ENCODE assay signal across 19 cellular contexts in genomic region chr5:45279109-45279508, GRCh38.
"Had no signal": no experiment of that assay in that cellular context is flagged by ENCODE, and none has a peak within 500 bp of the region (broad histone marks: within the 10 kb centered on the region; RNA-seq: fewer than 3 reads in every experiment).

No MANE protein-coding gene starts in this region.

- H3K4me3 ChIP-seq: heart right ventricle, lung, sigmoid colon, smooth muscle cell, testis had no signal

- H3K36me3 Mint-ChIP-seq: activated naive CD4-positive, alpha-beta T cell treated with anti-CD3 and anti-CD28 coated beads, Interleukin-2, amount 50 U/mL, for 24 hours; brain; naive thymus-derived CD4-positive, alpha-beta T cell; stimulated activated naive B cell treated with anti-CD40 and anti-IgM and Interleukin-4, amounts not matched to agents 10 μg/mL and 1 μg/mL and 100 μg/mL, for 72 hours; type B pancreatic cell had no signal

- H3K27me3 ChIP-seq: heart right ventricle, sigmoid colon, testis had no signal

- DNase-seq: activated CD4-positive, alpha-beta T cell treated with anti-CD3 and anti-CD28 coated beads, Interleukin-2, amount 10 ng/mL, durations not matched to agents 7 days and 5 days; activated CD8-positive, alpha-beta T cell treated with anti-CD3 and anti-CD28 coated beads, Interleukin-2, amount 10 ng/mL, durations not matched to agents 7 days and 5 days; activated gamma-delta T cell treated with Interleukin-2 at 50 U/mL for 16 hours; activated T-cell treated with anti-CD3 and anti-CD28 coated beads, Interleukin-2, amount 50 U/mL, for 1 hour; aorta; heart right ventricle; naive thymus-derived CD4-positive, alpha-beta T cell; sigmoid colon; stimulated activated CD4-positive, alpha-beta T cell treated with anti-CD3 and anti-CD28 coated beads, Interleukin-15, amount 100 ng/mL, for 24 hours; stimulated activated naive B cell treated with anti-CD40 and anti-IgM and Interleukin-4, amounts not matched to agents 10 μg/mL and 1 μg/mL and 100 μg/mL, for 72 hours; testis had no signal

- H3K4me1 ChIP-seq: heart right ventricle, sigmoid colon, testis had no signal

- H3K4me3 Mint-ChIP-seq: activated CD4-positive, alpha-beta T cell treated with anti-CD3 and anti-CD28 coated beads, Interleukin-2, amount 10 ng/mL, durations not matched to agents 7 days and 5 days; activated CD8-positive, alpha-beta T cell treated with anti-CD3 and anti-CD28 coated beads, Interleukin-2, amount 10 ng/mL, durations not matched to agents 7 days and 5 days; activated naive CD4-positive, alpha-beta T cell treated with anti-CD3 and anti-CD28 coated beads, Interleukin-2, amount 50 U/mL, for 24 hours; brain; naive thymus-derived CD4-positive, alpha-beta T cell; neural crest cell; stimulated activated naive B cell treated with anti-CD40 and anti-IgM and Interleukin-4, amounts not matched to agents 10 μg/mL and 1 μg/mL and 100 μg/mL, for 72 hours; type B pancreatic cell had no signal

- H3K4me2 ChIP-seq: smooth muscle cell had no signal

- H3K9me3 ChIP-seq: heart right ventricle, sigmoid colon, testis had no signal

- H3K27ac ChIP-seq: heart right ventricle, sigmoid colon, testis had no signal

- H3K4me1 Mint-ChIP-seq: activated CD4-positive, alpha-beta T cell treated with anti-CD3 and anti-CD28 coated beads, Interleukin-2, amount 10 ng/mL, durations not matched to agents 7 days and 5 days; activated naive CD4-positive, alpha-beta T cell treated with anti-CD3 and anti-CD28 coated beads, Interleukin-2, amount 50 U/mL, for 24 hours; brain; naive thymus-derived CD4-positive, alpha-beta T cell; neural crest cell; stimulated activated naive B cell treated with anti-CD40 and anti-IgM and Interleukin-4, amounts not matched to agents 10 μg/mL and 1 μg/mL and 100 μg/mL, for 72 hours had no signal

- H3K27ac Mint-ChIP-seq: activated CD4-positive, alpha-beta T cell treated with anti-CD3 and anti-CD28 coated beads, Interleukin-2, amount 10 ng/mL, durations not matched to agents 7 days and 5 days; activated CD8-positive, alpha-beta T cell treated with anti-CD3 and anti-CD28 coated beads, Interleukin-2, amount 10 ng/mL, durations not matched to agents 7 days and 5 days; activated naive CD4-positive, alpha-beta T cell treated with anti-CD3 and anti-CD28 coated beads, Interleukin-2, amount 50 U/mL, for 24 hours; brain; naive thymus-derived CD4-positive, alpha-beta T cell; stimulated activated naive B cell treated with anti-CD40 and anti-IgM and Interleukin-4, amounts not matched to agents 10 μg/mL and 1 μg/mL and 100 μg/mL, for 72 hours; type B pancreatic cell had no signal

- H3K36me3 ChIP-seq: heart right ventricle, sigmoid colon had no signal

- H3K27me3 Mint-ChIP-seq: activated CD4-positive, alpha-beta T cell treated with anti-CD3 and anti-CD28 coated beads, Interleukin-2, amount 10 ng/mL, durations not matched to agents 7 days and 5 days; activated naive CD4-positive, alpha-beta T cell treated with anti-CD3 and anti-CD28 coated beads, Interleukin-2, amount 50 U/mL, for 24 hours; naive thymus-derived CD4-positive, alpha-beta T cell; stimulated activated naive B cell treated with anti-CD40 and anti-IgM and Interleukin-4, amounts not matched to agents 10 μg/mL and 1 μg/mL and 100 μg/mL, for 72 hours; type B pancreatic cell had no signal

- ATAC-seq: activated CD4-positive, CD25-positive, alpha-beta regulatory T cell treated with anti-CD3 and anti-CD28 coated beads, Interleukin-2, amount 50 U/mL, for 24 hours; activated CD8-positive, alpha-beta T cell treated with anti-CD3 and anti-CD28 coated beads, Interleukin-2, amount 10 ng/mL, durations not matched to agents 7 days and 5 days; heart right ventricle; left lobe of liver; naive thymus-derived CD4-positive, alpha-beta T cell; stimulated activated naive B cell treated with anti-CD40 and anti-IgM and Interleukin-4, amounts not matched to agents 10 μg/mL and 1 μg/mL and 100 μg/mL, for 72 hours had no signal

- H3K9me3 Mint-ChIP-seq: brain, type B pancreatic cell had no signal
